ENCODE assay signal across 1 cellular context in genomic region chr1:19344372-19344810, GRCh38.
TF ChIP-seq lines count a peak whose summit lies in the region.

No MANE protein-coding gene starts in this region.

TF ChIP-seq in GM23338, 12 proteins besides CTCF, POLR2A, EP300 and RAD21 (continued from another document):
- TF ChIP-seq ZNF462 (CRISPR knock-in tag; IDR thresholded peaks at IDR 0.05) (no peak), EZH2 (IDR thresholded peaks at IDR 0.05; ENCODE audit: low read depth, unreplicated experiment) (no peak)
